In genomic region chr12:21939435-21939834, GRCh38 we compare ENCODE assay signal across 15 cellular contexts. TPM values are rescaled to one million over a fixed set of nuclear protein-coding genes. Genes with fewer than 3 reads are reported as not detected.
A peak's percentile ranks its signal among the peaks of the same experiment; 100 is the strongest.
DNase-seq lines count a peak whose midpoint lies in the region; ATAC-seq, FAIRE-seq and TF ChIP-seq lines count a peak whose summit lies in the region.
"Had no signal": no experiment of that assay in that cellular context is flagged by ENCODE, and none has a peak within 500 bp of the region (broad histone marks: within the 10 kb centered on the region; RNA-seq: fewer than 3 reads in every experiment).

No MANE protein-coding gene starts in this region.

- 31 to 36% (median 33%) methylated on average over 4 of the region's 4 CpGs for WGBS in heart left ventricle, 4 donors

- H3K27ac ChIP-seq in SJCRH30 (no peak overlapping the region), heart left ventricle (peak overlapping the region; percentile 84 to 95 (median 90)), upper lobe of right lung (peak overlapping the region; percentile 79)
- H3K27ac ChIP-seq: BLaER1 treated with 17β-estradiol and CSF1 and Interleukin-3, amounts not matched to agents 10 nM and 100 nM; epithelial cell of prostate had no signal

- TF ChIP-seq POLR2A in heart left ventricle (IDR thresholded peaks at IDR 0.05) = peak in 1 of 2 donors; percentile 67
- TF ChIP-seq POLR2A in GM12892 (IDR thresholded peaks at IDR 0.05; ENCODE audit: low read depth, low read length) = no peak

- no peak for FAIRE-seq in GM12892 (lab: Jason Lieb, UNC)

- H3K36me3 Mint-ChIP-seq in nephron progenitor cell (ENCODE audit: low read depth) = peaks cover 12% of the 10 kb centered on the region

- peaks cover 16% of the 10 kb centered on the region for H3K9me3 Mint-ChIP-seq in nephron progenitor cell
- H3K9me3 Mint-ChIP-seq: activated T-cell treated with anti-CD3 and anti-CD28 coated beads, Interleukin-2, amount 50 U/mL, for 72 hours had no signal

- H3K27me3 Mint-ChIP-seq in nephron progenitor cell (ENCODE audit: low read depth, poor library complexity) = peaks cover 3% of the 10 kb centered on the region

- H3K4me1 ChIP-seq in SJCRH30 (peaks cover 5% of the 10 kb centered on the region; the same call in 1 of the 2 replicates), heart left ventricle (peaks cover 0 to 18% (median 0%) of the 10 kb centered on the region in 12 donors), upper lobe of right lung (no peaks in the 10 kb centered on the region)
- H3K4me1 ChIP-seq: BLaER1 treated with 17β-estradiol and CSF1 and Interleukin-3, amounts not matched to agents 10 nM and 100 nM had no signal

- H3K9me3 ChIP-seq in SJCRH30 (replicated peaks) (no peaks in the 10 kb centered on the region), heart left ventricle (peaks cover 0 to 10% (median 0%) of the 10 kb centered on the region in 12 donors), upper lobe of right lung (no peaks in the 10 kb centered on the region)

- peak; percentile 36 to 70 (median 57) for ATAC-seq in heart left ventricle
- peak; percentile 6 for ATAC-seq in upper lobe of right lung
- ATAC-seq in HG03280 (IDR thresholded peaks at IDR 0.05; ENCODE audit: unreplicated experiment) = no peak
- ATAC-seq in GM18520 (IDR thresholded peaks at IDR 0.05; ENCODE audit: unreplicated experiment) = no peak
- ATAC-seq: activated naive CD8-positive, alpha-beta T cell treated with anti-CD3 and anti-CD28 coated beads, Interleukin-2, amount 50 U/mL, for 24 hours had no signal

- no peak for TF ChIP-seq CTCF in heart left ventricle (IDR thresholded peaks at IDR 0.05)
- TF ChIP-seq CTCF in nephron progenitor cell (IDR thresholded peaks at IDR 0.05) = no peak
- no peak for TF ChIP-seq CTCF in upper lobe of right lung (IDR thresholded peaks at IDR 0.05)

- H3K4me1 Mint-ChIP-seq in nephron progenitor cell = peaks cover 47% of the 10 kb centered on the region

- DNase-seq in SJCRH30 (peak; percentile 11 to 20), heart left ventricle (peak in 4 of 5 donors; percentile 30 to 37 (median 34)), nephron progenitor cell (no peak), upper lobe of right lung (no peak), GM12892 (ENCODE audit: insufficient read length) (no peak)
- DNase-seq in NK-92 treated with Interleukin-12 subunit alpha and Interleukin-12 subunit beta, amount 100 ng/mL, for 24 hours (lab: John Stamatoyannopoulos, UW) = no peak
- DNase-seq: activated CD4-positive, alpha-beta T cell treated with anti-CD3 and anti-CD28 coated beads, Interleukin-2, amount 50 U/mL, for 4 hours; activated naive CD8-positive, alpha-beta T cell treated with anti-CD3 and anti-CD28 coated beads, Interleukin-2, amount 50 U/mL, for 24 hours; activated T-cell treated with anti-CD3 and anti-CD28 coated beads, Interleukin-2, amount 50 U/mL, for 72 hours; NCI-H187 treated with DMSO at 0.1 percent for 48 hours; SHP77 treated with DMSO at 0.1 percent for 48 hours had no signal

- H3K36me3 ChIP-seq in SJCRH30 (no peaks in the 10 kb centered on the region), heart left ventricle (peaks cover 0 to 23% (median 0%) of the 10 kb centered on the region in 9 donors), upper lobe of right lung (peaks cover 4% of the 10 kb centered on the region)
- H3K36me3 ChIP-seq: BLaER1 treated with 17β-estradiol and CSF1 and Interleukin-3, amounts not matched to agents 10 nM and 100 nM had no signal

- H3K27me3 ChIP-seq in SJCRH30 = no peaks in the 10 kb centered on the region
- H3K27me3 ChIP-seq in heart left ventricle = peaks cover 0 to 43% (median 0%) of the 10 kb centered on the region in 9 donors
- peaks cover 9% of the 10 kb centered on the region for H3K27me3 ChIP-seq in upper lobe of right lung
- H3K27me3 ChIP-seq: BLaER1 treated with 17β-estradiol and CSF1 and Interleukin-3, amounts not matched to agents 10 nM and 100 nM had no signal

- no peak overlapping the region for H3K27ac Mint-ChIP-seq in nephron progenitor cell
- H3K27ac Mint-ChIP-seq: activated naive CD8-positive, alpha-beta T cell treated with anti-CD3 and anti-CD28 coated beads, Interleukin-2, amount 50 U/mL, for 24 hours; activated T-cell treated with anti-CD3 and anti-CD28 coated beads, Interleukin-2, amount 50 U/mL, for 72 hours had no signal

- intact Hi-C loops in heart left ventricle (cut with DNase I) (loop anchor here in 2 of 10 donors (5.0 kb wide), 2 partner anchors 42 to 47 kb away; no protein-coding TSS in a partner anchor), upper lobe of right lung (cut with DNase I) (no loop called here)

- H3K4me3 ChIP-seq in SJCRH30 (no peak overlapping the region), heart left ventricle (peak overlapping the region; percentile 45 to 66 (median 56)), upper lobe of right lung (peak overlapping the region; percentile 53)
- H3K4me3 ChIP-seq: BLaER1 treated with 17β-estradiol and CSF1 and Interleukin-3, amounts not matched to agents 10 nM and 100 nM had no signal

- peak overlapping the region; percentile 87 for H3K4me3 Mint-ChIP-seq in nephron progenitor cell
- H3K4me3 Mint-ChIP-seq: activated naive CD8-positive, alpha-beta T cell treated with anti-CD3 and anti-CD28 coated beads, Interleukin-2, amount 50 U/mL, for 24 hours had no signal

RNA-seq across cellular contexts. Expression of gene ABCC9, which starts 1.8 kb away (rescaled TPM):
- total RNA-seq in SJCRH30 (2014; rRNA removed; shearing (Covaris generic)) = 0.84 and 1.2 TPM in 2 replicates
- total RNA-seq in heart left ventricle (100 to 1,000 TPM in 1 of 9 donors, 10 to 100 TPM in 8; 60.1 to 103 (median 80.0) TPM), upper lobe of right lung (32.6 TPM)
- 10 to 100 TPM; 14.1 to 16.9 TPM for polyA plus RNA-seq in heart left ventricle
- not detected for polyA plus RNA-seq in GM12892 (2012; ENCODE audit: missing spikeins)

Comparison
In these comparisons a context has a peak if more than half of its experiments do, and no peak if none do; other contexts are left out.
1. DNase-seq: peak in SJCRH30 (2 of 2) and heart left ventricle (4 of 5); none in nephron progenitor cell (single experiment), upper lobe of right lung (single experiment), NK-92 treated with Interleukin-12 subunit alpha and Interleukin-12 subunit beta, amount 100 ng/mL, for 24 hours (single experiment) and GM12892 (single experiment).
2. ATAC-seq: peak in heart left ventricle (4 of 4) and upper lobe of right lung (single experiment); none in HG03280 (single experiment) and GM18520 (single experiment).
3. RNA of gene ABCC9, which starts 1.8 kb away (total RNA-seq): 60.1 to 103 TPM in heart left ventricle and 32.6 TPM in upper lobe of right lung (single experiment); 0.84 to 1.2 TPM in SJCRH30; every median in the first group is over 10 times any median in the second.